ENCODE assay signal across 8 cellular contexts in the genomic region with DNA sequence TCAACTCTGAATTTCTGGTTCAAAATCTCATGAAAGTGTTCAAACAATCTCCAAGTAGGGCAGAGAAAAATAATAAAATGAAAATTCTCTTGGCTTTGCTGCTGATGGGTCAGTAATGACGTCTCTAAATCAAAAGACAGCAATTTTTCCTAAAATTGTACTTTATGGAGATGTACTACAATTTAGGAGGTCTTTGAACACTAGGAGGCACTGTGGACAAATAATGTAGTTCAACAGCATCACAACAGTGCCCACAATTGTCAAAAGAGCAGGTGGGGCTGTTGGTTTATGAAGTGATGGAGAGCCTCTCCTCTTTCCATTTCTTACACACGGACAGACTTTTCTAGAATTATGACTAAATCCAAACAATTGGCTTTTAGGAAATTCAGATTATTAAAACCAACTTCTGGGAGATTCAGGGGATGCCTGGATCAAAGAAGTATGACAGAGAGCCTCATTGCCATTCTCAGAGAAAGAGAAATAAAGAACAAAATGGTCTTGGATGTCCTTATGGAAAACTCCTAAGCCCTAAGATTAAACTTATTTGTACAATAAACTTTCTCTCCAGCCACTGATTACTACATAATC. TPM values are rescaled to one million over a fixed set of nuclear protein-coding genes. Genes with fewer than 3 reads are reported as not detected.
DNase-seq lines count a peak whose midpoint lies in the region; ATAC-seq, FAIRE-seq and TF ChIP-seq lines count a peak whose summit lies in the region.

No MANE protein-coding gene starts in this region.

- no peak overlapping the region for H3K18ac ChIP-seq in mesendoderm (ENCODE audit: low read length)

- H2BK5ac ChIP-seq in mesendoderm (ENCODE audit: low read length), result no peak overlapping the region

- 8% methylated on average over 2 of the region's 2 CpGs for WGBS in A549 (ENCODE audit: missing lambda C conversion rate)
- no CpG with 5 or more reads among the region's 2 CpGs for WGBS in mesendoderm (ENCODE audit: extremely low coverage, insufficient coverage, low lambda C conversion rate)

- no peak overlapping the region for H4K8ac ChIP-seq in mesendoderm (ENCODE audit: low read depth, low read length)

- no peaks in the 10 kb centered on the region for H3K27me3 Mint-ChIP-seq in effector memory CD8-positive, alpha-beta T cell

- no peak overlapping the region for H3K56ac ChIP-seq in mesendoderm (ENCODE audit: low read length)

- TF ChIP-seq EP300 in A549 (IDR thresholded peaks at IDR 0.05), result no peak

- H3K27ac ChIP-seq in A549 (no peak overlapping the region), mesendoderm (ENCODE audit: low read depth, low read length) (no peak overlapping the region)

- DNase-seq in A549 (ENCODE audit: low read depth in 1 of 2, low spot score in 1 of 2) (peak; percentile 77 to 80), NCI-H128 (lab: John Stamatoyannopoulos, UW; ENCODE audit: unreplicated experiment) (peak; percentile 28), SK-MEL-5 (ENCODE audit: low read depth, low spot score) (peak; percentile 86), mesendoderm (peak; percentile 67)
- DNase-seq in effector memory CD8-positive, alpha-beta T cell, result peak; percentile 22 to 42 (median 34)

- H4K5ac ChIP-seq in mesendoderm (ENCODE audit: low read length), result no peak overlapping the region

- TF ChIP-seq POLR2A in A549 (IDR thresholded peaks at IDR 0.05; ENCODE audit: low read length), result no peak

- H3K4me2 ChIP-seq in A549, result no peak overlapping the region
- H3K4me2 ChIP-seq in mesendoderm (ENCODE audit: low read length), result no peak overlapping the region

- H3K23ac ChIP-seq in mesendoderm (ENCODE audit: low read length), result no peak overlapping the region

- H2AK5ac ChIP-seq in mesendoderm (ENCODE audit: low read length), result no peak overlapping the region

- no peak overlapping the region for H2BK120ac ChIP-seq in mesendoderm (ENCODE audit: low read depth, low read length)

- H3K4me3 Mint-ChIP-seq in effector memory CD8-positive, alpha-beta T cell, result no peak overlapping the region

- H3K9me3 Mint-ChIP-seq in effector memory CD8-positive, alpha-beta T cell, result no peaks in the 10 kb centered on the region

- H3K27me3 ChIP-seq in mesendoderm (ENCODE audit: insufficient read depth, low read length, poor library complexity), result no peaks in the 10 kb centered on the region

- no peaks in the 10 kb centered on the region for H3K4me1 ChIP-seq in A549
- H3K4me1 ChIP-seq in mesendoderm (ENCODE audit: control insufficient read depth, low read depth, low read length), result no peaks in the 10 kb centered on the region

- peaks cover 7% of the 10 kb centered on the region for H3K36me3 ChIP-seq in mesendoderm (ENCODE audit: control insufficient read depth, insufficient read depth, low read length)

- peaks cover 87% of the 10 kb centered on the region for H3K36me3 Mint-ChIP-seq in effector memory CD8-positive, alpha-beta T cell (ENCODE audit: insufficient read depth)

- ATAC-seq in A549, result peak; percentile 95 to 96
- peak; percentile 82 for ATAC-seq in effector memory CD8-positive, alpha-beta T cell (replicated peaks)
- no peak for ATAC-seq in HG02623 (IDR thresholded peaks at IDR 0.05; ENCODE audit: unreplicated experiment)
- ATAC-seq in HG02759 (IDR thresholded peaks at IDR 0.05; ENCODE audit: unreplicated experiment), result no peak

- TF ChIP-seq RAD21 in A549 (conservative IDR thresholded peaks at IDR 0.05 in 1 of 2, IDR thresholded peaks at IDR 0.05 in 1 of 2), result peak; percentile 83 to 88

- CTCF ChIA-PET in A549 (lab: Yijun Ruan, JAX), result interaction anchor here (0.7 to 6.1 kb wide), 15 partner anchors 8 to 136 kb away, joined by 3 to 79 read pairs (median 4); a partner anchor contains a TSS

- H2BK15ac ChIP-seq in mesendoderm (replicated peaks; ENCODE audit: low read depth), result no peak overlapping the region

- no peaks in the 10 kb centered on the region for H3K79me2 ChIP-seq in mesendoderm (ENCODE audit: control insufficient read depth, insufficient read depth, low read length)

- no peaks in the 10 kb centered on the region for H3K9me3 ChIP-seq in A549

- H3K27ac Mint-ChIP-seq in effector memory CD8-positive, alpha-beta T cell, result no peak overlapping the region

- H3K4me1 Mint-ChIP-seq in effector memory CD8-positive, alpha-beta T cell (ENCODE audit: low read depth in 2 of 2), result peaks cover 0 to 5% of the 10 kb centered on the region in 2 donors

- TF ChIP-seq CTCF in A549 (IDR thresholded peaks at IDR 0.05), result peak; percentile 95

- H3K9ac ChIP-seq in mesendoderm (ENCODE audit: low read length), result no peak overlapping the region

- in situ Hi-C loops in SK-MEL-5 (cut with HindIII; ENCODE audit: low pct_unique_long_range_greater_than_20kb, low sequenced_read_pairs), result no loop called here

- POLR2A ChIA-PET in A549 (lab: Yijun Ruan, JAX), result no interaction called here

- no peak overlapping the region for H3K4ac ChIP-seq in mesendoderm (ENCODE audit: low read depth, low read length)

- FAIRE-seq in A549 (lab: Jason Lieb, UNC) (peak; percentile 73), G401.6 (lab: Jason Lieb, UNC) (peak; percentile 94)

- H3K79me1 ChIP-seq in mesendoderm (ENCODE audit: low read length), result no peaks in the 10 kb centered on the region

- H3K4me3 ChIP-seq in A549 (no peak overlapping the region), mesendoderm (ENCODE audit: low read length) (no peak overlapping the region)

TF ChIP-seq in A549, 52 proteins besides CTCF, POLR2A, EP300 and RAD21:
- TF ChIP-seq SMC3 (IDR thresholded peaks at IDR 0.05), result peak; percentile 83
- TF ChIP-seq, protein P1, sequence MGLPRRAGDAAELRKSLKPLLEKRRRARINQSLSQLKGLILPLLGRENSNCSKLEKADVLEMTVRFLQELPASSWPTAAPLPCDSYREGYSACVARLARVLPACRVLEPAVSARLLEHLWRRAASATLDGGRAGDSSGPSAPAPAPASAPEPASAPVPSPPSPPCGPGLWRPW (IDR thresholded peaks at IDR 0.05), result no peak

RNA-seq across cellular contexts. Expression of a gene that starts 23.8 kb away (rescaled TPM):
- polyA plus RNA-seq in A549 (2011; rRNA removed), result 35.4 and 41.1 TPM in 2 replicates
- 18.8 and 21.3 TPM in 2 replicates for polyA plus RNA-seq in A549 (2012; cell fraction: cytosol; rRNA removed)
- polyA plus RNA-seq in A549 (2012; cell fraction: nucleus; rRNA removed), result 53.6 and 88.0 TPM in 2 replicates
- polyA plus RNA-seq in A549 (2017; fragmentation: RNase III; extraction: RNeasy Plus Mini Kit Qiagen cat#74134 plus additional on column Dnase treatment), result 20.1 to 21.7 TPM (median 21.5 TPM) in 3 replicates
- polyA minus RNA-seq in A549 (2011; rRNA and poly(A)+ RNA removed), result 34.7 and 53.7 TPM in 2 replicates
- total RNA-seq in SK-MEL-5 (2014; rRNA removed; shearing (Covaris generic)), result 14.4 and 15.4 TPM in 2 replicates
- 11.8 and 18.3 TPM in 2 replicates for polyA plus RNA-seq in SK-MEL-5 (2015; cell fraction: cytosol; rRNA removed)
- 148 and 161 TPM in 2 replicates for polyA plus RNA-seq in SK-MEL-5 (2015; cell fraction: nucleus; rRNA removed)
- 6.3 TPM for polyA plus RNA-seq in mesendoderm (2013, experiment 1 of 2)
- 6.4 TPM for polyA plus RNA-seq in mesendoderm (2013, experiment 2 of 2)

RNA-seq across cellular contexts. Expression of a gene that starts 38.8 kb away (rescaled TPM):
- polyA plus RNA-seq in A549 (2011; rRNA removed) (8.2 and 8.8 TPM in 2 replicates), A549 (2017; fragmentation: RNase III; extraction: RNeasy Plus Mini Kit Qiagen cat#74134 plus additional on column Dnase treatment) (6.3 to 7.1 TPM (median 7.1 TPM) in 3 replicates)
- 8.7 and 9.5 TPM in 2 replicates for polyA plus RNA-seq in A549 (2012; cell fraction: cytosol; rRNA removed)
- 55.8 and 61.8 TPM in 2 replicates for polyA plus RNA-seq in A549 (2012; cell fraction: nucleus; rRNA removed)
- polyA minus RNA-seq in A549 (2011; rRNA and poly(A)+ RNA removed), result 6.1 and 7.4 TPM in 2 replicates
- 2.5 and 4.6 TPM in 2 replicates for total RNA-seq in SK-MEL-5 (2014; rRNA removed; shearing (Covaris generic))
- 7.3 and 8.0 TPM in 2 replicates for polyA plus RNA-seq in SK-MEL-5 (2015; cell fraction: cytosol; rRNA removed)
- 32.4 and 34.5 TPM in 2 replicates for polyA plus RNA-seq in SK-MEL-5 (2015; cell fraction: nucleus; rRNA removed)
- polyA plus RNA-seq in mesendoderm (2013, experiment 1 of 2), result 0.32 TPM
- polyA plus RNA-seq in mesendoderm (2013, experiment 2 of 2), result 0.27 TPM

RNA-seq across cellular contexts. Expression of a gene that starts 39.4 kb away (rescaled TPM):
- 0.19 and 0.23 TPM in 2 replicates for polyA plus RNA-seq in A549 (2011; rRNA removed)
- polyA plus RNA-seq in A549 (2012; cell fraction: cytosol; rRNA removed), result 0.63 and 0.93 TPM in 2 replicates
- polyA plus RNA-seq in A549 (2012; cell fraction: nucleus; rRNA removed), result 2.0 and 3.4 TPM in 2 replicates
- 0.59 to 0.73 TPM (median 0.66 TPM) in 3 replicates for polyA plus RNA-seq in A549 (2017; fragmentation: RNase III; extraction: RNeasy Plus Mini Kit Qiagen cat#74134 plus additional on column Dnase treatment)
- 0.37 TPM in 1 of 2 replicates, not detected in the other for polyA minus RNA-seq in A549 (2011; rRNA and poly(A)+ RNA removed)
- total RNA-seq in SK-MEL-5 (2014; rRNA removed; shearing (Covaris generic)), result 0.43 and 0.63 TPM in 2 replicates
- polyA plus RNA-seq in SK-MEL-5 (2015; cell fraction: cytosol; rRNA removed), result 0.90 and 1.1 TPM in 2 replicates
- 2.1 and 4.1 TPM in 2 replicates for polyA plus RNA-seq in SK-MEL-5 (2015; cell fraction: nucleus; rRNA removed)
- polyA plus RNA-seq in mesendoderm (2013, experiment 1 of 2), result 0.08 TPM
- 0.21 TPM for polyA plus RNA-seq in mesendoderm (2013, experiment 2 of 2)

RNA-seq across cellular contexts. Expression of a gene that starts 39.9 kb away (rescaled TPM):
- polyA plus RNA-seq in A549 (2011; rRNA removed) (0.49 and 1.2 TPM in 2 replicates), A549 (2017; fragmentation: RNase III; extraction: RNeasy Plus Mini Kit Qiagen cat#74134 plus additional on column Dnase treatment) (0.30 to 1.0 TPM (median 0.87 TPM) in 3 replicates)
- 1.4 and 1.5 TPM in 2 replicates for polyA plus RNA-seq in A549 (2012; cell fraction: cytosol; rRNA removed)
- 0.58 and 1.4 TPM in 2 replicates for polyA plus RNA-seq in A549 (2012; cell fraction: nucleus; rRNA removed)
- 0.37 TPM in 1 of 2 replicates, not detected in the other for polyA minus RNA-seq in A549 (2011; rRNA and poly(A)+ RNA removed)
- not detected in 2 replicates for total RNA-seq in SK-MEL-5 (2014; rRNA removed; shearing (Covaris generic))
- 0.23 TPM in 1 of 2 replicates, not detected in the other for polyA plus RNA-seq in SK-MEL-5 (2015; cell fraction: cytosol; rRNA removed)
- polyA plus RNA-seq in SK-MEL-5 (2015; cell fraction: nucleus; rRNA removed), result not detected in 2 replicates
- 12.7 TPM for polyA plus RNA-seq in mesendoderm (2013, experiment 1 of 2)
- polyA plus RNA-seq in mesendoderm (2013, experiment 2 of 2), result 12.9 TPM

RNA-seq across cellular contexts. Expression of a gene that starts 44.3 kb away (rescaled TPM):
- polyA plus RNA-seq in A549 (2011; rRNA removed) (5.3 and 5.5 TPM in 2 replicates), A549 (2017; fragmentation: RNase III; extraction: RNeasy Plus Mini Kit Qiagen cat#74134 plus additional on column Dnase treatment) (12.3 to 15.5 TPM (median 14.0 TPM) in 3 replicates)
- polyA plus RNA-seq in A549 (2012; cell fraction: cytosol; rRNA removed), result 13.8 and 18.8 TPM in 2 replicates
- polyA plus RNA-seq in A549 (2012; cell fraction: nucleus; rRNA removed), result 31.7 and 42.1 TPM in 2 replicates
- 2.3 and 2.5 TPM in 2 replicates for polyA minus RNA-seq in A549 (2011; rRNA and poly(A)+ RNA removed)
- total RNA-seq in SK-MEL-5 (2014; rRNA removed; shearing (Covaris generic)), result 10.1 and 11.1 TPM in 2 replicates
- 21.6 and 28.0 TPM in 2 replicates for polyA plus RNA-seq in SK-MEL-5 (2015; cell fraction: cytosol; rRNA removed)
- 30.0 and 34.6 TPM in 2 replicates for polyA plus RNA-seq in SK-MEL-5 (2015; cell fraction: nucleus; rRNA removed)
- polyA plus RNA-seq in mesendoderm (2013, experiment 1 of 2), result 5.1 TPM
- 5.7 TPM for polyA plus RNA-seq in mesendoderm (2013, experiment 2 of 2)

Comparison
In these comparisons a context has a peak if more than half of its experiments do, and no peak if none do; other contexts are left out.
1. ATAC-seq: peak in A549 (2 of 2) and effector memory CD8-positive, alpha-beta T cell (single experiment); none in HG02623 (single experiment) and HG02759 (single experiment).
2. DNase-seq: peak in every context shown above with its lines; median percentile 86 in SK-MEL-5; 78 in A549; 67 in mesendoderm; 34 in effector memory CD8-positive, alpha-beta T cell; 28 in NCI-H128.